Comparison of ENCODE assay signal across 16 cellular contexts in the genomic region with DNA sequence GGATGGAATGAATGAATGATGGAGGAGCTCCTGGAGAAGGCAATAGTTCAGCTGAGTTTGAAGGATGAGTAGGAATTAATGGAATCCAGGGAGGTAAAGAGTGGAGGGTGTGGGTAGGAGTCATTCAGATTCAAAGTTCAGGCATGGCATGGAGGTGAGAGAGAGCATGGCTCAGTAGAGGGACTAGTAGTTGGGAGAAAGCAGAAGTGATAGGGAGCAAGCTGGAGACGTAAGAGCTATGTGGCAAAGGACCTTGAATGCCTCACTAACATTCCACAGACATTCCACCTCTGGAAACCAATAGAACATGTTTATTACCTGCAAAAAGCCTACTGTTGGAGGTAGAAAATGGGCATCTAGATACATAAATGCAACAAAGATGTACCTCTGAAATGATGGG.
A peak's percentile ranks its signal among the peaks of the same experiment; 100 is the strongest.
DNase-seq lines count a peak whose midpoint lies in the region; ATAC-seq and TF ChIP-seq lines count a peak whose summit lies in the region.
"Had no signal": no experiment of that assay in that cellular context is flagged by ENCODE, and none has a peak within 500 bp of the region (broad histone marks: within the 10 kb centered on the region; RNA-seq: fewer than 3 reads in every experiment).

No MANE protein-coding gene starts in this region.

- no peaks in the 10 kb centered on the region for H3K27me3 Mint-ChIP-seq in activated CD4-positive, alpha-beta T cell treated with anti-CD3 and anti-CD28 coated beads, Interleukin-2, amount 10 ng/mL, durations not matched to agents 24 days and 14 days
- no peaks in the 10 kb centered on the region for H3K27me3 Mint-ChIP-seq in T-helper 17 cell

- peaks cover 16% of the 10 kb centered on the region for H3K4me1 Mint-ChIP-seq in activated CD4-positive, alpha-beta T cell treated with anti-CD3 and anti-CD28 coated beads, Interleukin-2, amount 10 ng/mL, durations not matched to agents 24 days and 14 days
- H3K4me1 Mint-ChIP-seq in T-helper 17 cell: peaks cover 43% of the 10 kb centered on the region

- DNase-seq in activated CD4-positive, alpha-beta T cell treated with anti-CD3 and anti-CD28 coated beads, Interleukin-2, amount 10 ng/mL, durations not matched to agents 24 days and 14 days: no peak
- DNase-seq in activated CD4-positive, alpha-beta T cell treated with anti-CD3 and anti-CD28 coated beads for 4 hours: no peak
- DNase-seq in T-helper 17 cell (no peak), islet precursor cell (peak; percentile 51), renal cortical epithelial cell (ENCODE audit: low read depth) (peak; percentile 37), GM20000 (ENCODE audit: low spot score) (no peak), posterior cingulate gyrus (no peak), epidermal melanocyte (ENCODE audit: insufficient read length, low spot score) (no peak)
- DNase-seq: DMS 273 treated with DMSO at 0.1 percent for 48 hours, GDM1, NCI-H1048, NCI-H1436 treated with DMSO at 0.1 percent for 48 hours, NCI-H2029 treated with DMSO at 0.1 percent for 48 hours, NCI-H2171 treated with DMSO at 0.1 percent for 48 hours, NCI-H446 treated with DMSO at 0.1 percent for 48 hours had no signal

- ATAC-seq in T-helper 17 cell: no peak

- H3K4me3 Mint-ChIP-seq in activated CD4-positive, alpha-beta T cell treated with anti-CD3 and anti-CD28 coated beads, Interleukin-2, amount 10 ng/mL, durations not matched to agents 24 days and 14 days: no peak overlapping the region
- no peak overlapping the region for H3K4me3 Mint-ChIP-seq in T-helper 17 cell

- intact Hi-C loops in activated CD4-positive, alpha-beta T cell treated with anti-CD3 and anti-CD28 coated beads, Interleukin-2, amount 10 ng/mL, durations not matched to agents 24 days and 14 days (cut with micrococcal nuclease): no loop called here
- intact Hi-C loops in posterior cingulate gyrus (cut with DNase I): no loop called here

- peaks cover 7% of the 10 kb centered on the region for H3K36me3 Mint-ChIP-seq in activated CD4-positive, alpha-beta T cell treated with anti-CD3 and anti-CD28 coated beads, Interleukin-2, amount 10 ng/mL, durations not matched to agents 24 days and 14 days (ENCODE audit: low read depth)
- peaks cover 5% of the 10 kb centered on the region for H3K36me3 Mint-ChIP-seq in T-helper 17 cell (ENCODE audit: low read depth)

- TF ChIP-seq CTCF in GM20000 (IDR thresholded peaks at IDR 0.05; ENCODE audit: extremely low read depth, missing control alignments): no peak

- no peaks in the 10 kb centered on the region for H3K9me3 ChIP-seq in T-helper 17 cell (ENCODE audit: control insufficient read depth, low read length, poor library complexity, severe bottlenecking)
- H3K9me3 ChIP-seq: BLaER1 treated with 17β-estradiol and CSF1 and Interleukin-3, amounts not matched to agents 10 nM and 100 nM had no signal

- H3K27ac Mint-ChIP-seq in activated CD4-positive, alpha-beta T cell treated with anti-CD3 and anti-CD28 coated beads, Interleukin-2, amount 10 ng/mL, durations not matched to agents 24 days and 14 days: peak overlapping the region; percentile 10
- peak overlapping the region; percentile 75 for H3K27ac Mint-ChIP-seq in T-helper 17 cell

- no peaks in the 10 kb centered on the region for H3K9me3 Mint-ChIP-seq in activated CD4-positive, alpha-beta T cell treated with anti-CD3 and anti-CD28 coated beads, Interleukin-2, amount 10 ng/mL, durations not matched to agents 24 days and 14 days

Comparison
In these comparisons a context has a peak if more than half of its experiments do, and no peak if none do; other contexts are left out.
1. DNase-seq: peak in islet precursor cell (single experiment) and renal cortical epithelial cell (single experiment); none in activated CD4-positive, alpha-beta T cell treated with anti-CD3 and anti-CD28 coated beads, Interleukin-2, amount 10 ng/mL, durations not matched to agents 24 days and 14 days (single experiment), activated CD4-positive, alpha-beta T cell treated with anti-CD3 and anti-CD28 coated beads for 4 hours (0 of 2), T-helper 17 cell (0 of 3), GM20000 (single experiment), posterior cingulate gyrus (0 of 10) and epidermal melanocyte (single experiment).